Comparison of ENCODE assay signal across 1 cellular context in genomic region chr14:99716091-99716849, GRCh38.
TF ChIP-seq lines count a peak whose summit lies in the region.

No MANE protein-coding gene starts in this region.

TF ChIP-seq in IMR-90, 13 proteins besides CTCF, POLR2A, EP300 and RAD21:
- TF ChIP-seq ELK1 (IDR thresholded peaks at IDR 0.05; ENCODE audit: borderline replicate concordance, low read depth, low read length) (no peak), BHLHE40 (IDR thresholded peaks at IDR 0.05; ENCODE audit: low read depth, low read length) (no peak), CEBPB (IDR thresholded peaks at IDR 0.05; ENCODE audit: low read depth, low read length) (no peak), RCOR1 (IDR thresholded peaks at IDR 0.05; ENCODE audit: insufficient replicate concordance, low read length) (no peak), FOS (IDR thresholded peaks at IDR 0.05; ENCODE audit: low read depth, low read length) (no peak), CHD1 (IDR thresholded peaks at IDR 0.05; ENCODE audit: low read depth, low read length) (no peak), MAZ (IDR thresholded peaks at IDR 0.05; ENCODE audit: borderline replicate concordance, low read depth, low read length) (no peak), MAFK (IDR thresholded peaks at IDR 0.05; ENCODE audit: low read depth, low read length) (no peak), NFE2L2 (IDR thresholded peaks at IDR 0.05; ENCODE audit: low read depth, low read length) (no peak)
- TF ChIP-seq, protein P1, sequence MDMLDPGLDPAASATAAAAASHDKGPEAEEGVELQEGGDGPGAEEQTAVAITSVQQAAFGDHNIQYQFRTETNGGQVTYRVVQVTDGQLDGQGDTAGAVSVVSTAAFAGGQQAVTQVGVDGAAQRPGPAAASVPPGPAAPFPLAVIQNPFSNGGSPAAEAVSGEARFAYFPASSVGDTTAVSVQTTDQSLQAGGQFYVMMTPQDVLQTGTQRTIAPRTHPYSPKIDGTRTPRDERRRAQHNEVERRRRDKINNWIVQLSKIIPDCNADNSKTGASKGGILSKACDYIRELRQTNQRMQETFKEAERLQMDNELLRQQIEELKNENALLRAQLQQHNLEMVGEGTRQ (IDR thresholded peaks at IDR 0.05; ENCODE audit: low read depth, low read length): no peak
TF ChIP-seq in IMR-90: peak in this region for 0.
